ENCODE assay signal across 1 cellular context in genomic region chr15:65824941-65825544, GRCh38.
TF ChIP-seq lines count a peak whose summit lies in the region.

No MANE protein-coding gene starts in this region.

TF ChIP-seq in K562, 482 proteins besides CTCF, POLR2A, EP300 and RAD21:
- TF ChIP-seq CEBPG (CRISPR knock-in tag; IDR thresholded peaks at IDR 0.05) (no peak; the same call in 1 of the 2 replicates), CEBPG (tag; conservative IDR thresholded peaks at IDR 0.05 in 1 of 2, IDR thresholded peaks at IDR 0.05 in 1 of 2) (peak; percentile 53 to 55; a peak in 3 of 4 replicates), HNRNPUL1 (IDR thresholded peaks at IDR 0.05; ENCODE audit: low read length) (no peak), TARDBP (IDR thresholded peaks at IDR 0.05) (no peak), VEZF1 (CRISPR knock-in tag; IDR thresholded peaks at IDR 0.05) (peak; percentile 36; the same call in 1 of the 2 replicates), SRSF1 (IDR thresholded peaks at IDR 0.05; ENCODE audit: low read depth, low read length) (no peak), CEBPB (tag; IDR thresholded peaks at IDR 0.05) (peak; percentile 91), THRB (CRISPR knock-in tag; conservative IDR thresholded peaks at IDR 0.05) (no peak), ZNF740 (CRISPR knock-in tag; IDR thresholded peaks at IDR 0.05) (no peak), ZNF740 (tag; IDR thresholded peaks at IDR 0.05) (no peak)
TF ChIP-seq in K562: peak in this region for 3.
